ENCODE assay signal across 1 cellular context in the genomic region with DNA sequence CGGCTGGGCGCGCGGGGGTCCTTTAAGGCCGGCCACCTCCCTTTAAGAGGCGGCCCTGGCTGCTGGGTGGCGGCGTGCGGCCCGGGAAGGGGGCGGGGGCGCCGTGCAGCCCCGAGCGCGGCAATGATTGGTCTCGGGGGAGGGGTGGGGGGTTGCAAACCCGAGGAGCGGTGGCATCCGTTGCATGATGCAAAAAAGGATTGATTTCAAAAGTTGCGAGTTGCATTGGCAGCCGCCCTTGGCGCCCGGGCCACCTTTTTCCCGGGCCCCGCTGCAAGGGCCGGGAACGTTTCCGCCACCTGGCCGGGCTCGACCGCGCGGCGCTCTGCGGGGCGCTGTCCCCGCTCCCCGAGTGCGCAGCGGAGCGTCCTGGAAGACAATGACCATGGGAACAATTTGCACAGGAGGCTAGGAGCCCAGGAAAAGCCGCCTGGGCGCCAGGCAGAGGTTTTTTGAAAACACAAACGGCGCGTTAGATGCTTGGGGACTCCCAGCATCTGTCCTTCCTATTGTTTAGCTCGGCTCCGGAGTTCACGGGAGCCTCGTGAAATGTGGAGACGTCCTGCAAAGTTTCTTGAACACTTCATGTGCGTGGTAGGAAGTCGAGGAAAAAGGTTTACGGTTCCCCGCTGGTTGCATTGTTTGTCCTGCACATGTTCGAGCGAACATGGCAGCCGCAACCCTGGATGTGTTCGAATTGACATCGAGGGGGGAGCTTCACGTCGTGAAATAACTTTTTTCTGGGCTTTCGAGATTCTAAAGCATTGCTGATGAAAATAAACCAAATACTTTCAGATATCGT.
TF ChIP-seq lines count a peak whose summit lies in the region.

SEPHS1 (minus strand) TSS at position 78 of the 802 bp plus-strand sequence. CDS start 3,343 bp downstream, outside the sequence.

TF ChIP-seq in K562, 482 proteins besides CTCF, POLR2A, EP300 and RAD21 (continued from another document and continues in another):
- TF ChIP-seq ZBTB40 (IDR thresholded peaks at IDR 0.05) (peak; percentile 50; the same call in 1 of the 2 replicates), ZBTB40 (CRISPR knock-in tag; IDR thresholded peaks at IDR 0.05) (no peak), SP1 (CRISPR knock-in tag; IDR thresholded peaks at IDR 0.05) (no peak), KLF13 (tag; IDR thresholded peaks at IDR 0.05; ENCODE audit: borderline replicate concordance, low read depth) (peak; percentile 48; the same call in 1 of the 2 replicates), ZNF239 (CRISPR knock-in tag; IDR thresholded peaks at IDR 0.05) (no peak), NONO (IDR thresholded peaks at IDR 0.05; ENCODE audit: low read depth in 2 of 2, low read length in 1 of 2) (peak in 1 of 2 experiments; percentile 27; a peak in 1 of 4 replicates), ZHX1 (conservative IDR thresholded peaks at IDR 0.05; ENCODE audit: low read length) (no peak), HDAC2 (IDR thresholded peaks at IDR 0.05) (peak; percentile 53; the same call in 1 of the 2 replicates), ADNP (tag; IDR thresholded peaks at IDR 0.05) (no peak), PRMT5 (CRISPR knock-in tag; IDR thresholded peaks at IDR 0.05) (no peak), JUN (IDR thresholded peaks at IDR 0.05; ENCODE audit: borderline replicate concordance, low read depth, low read length) (no peak), JUN (CRISPR knock-in tag; IDR thresholded peaks at IDR 0.05; ENCODE audit: borderline replicate concordance) (no peak), TCF7 (IDR thresholded peaks at IDR 0.05; ENCODE audit: borderline replicate concordance) (no peak), ZBTB26 (CRISPR knock-in tag; IDR thresholded peaks at IDR 0.05) (no peak), MTA3 (IDR thresholded peaks at IDR 0.05; ENCODE audit: borderline replicate concordance) (no peak), E2F8 (IDR thresholded peaks at IDR 0.05; ENCODE audit: low read depth, partially characterized antibody) (no peak), ZBTB9 (CRISPR knock-in tag; IDR thresholded peaks at IDR 0.05) (no peak), ZKSCAN3 (CRISPR knock-in tag; IDR thresholded peaks at IDR 0.05) (no peak), IRF2 (CRISPR knock-in tag; IDR thresholded peaks at IDR 0.05) (no peak), PHF21A (IDR thresholded peaks at IDR 0.05; ENCODE audit: borderline replicate concordance, low read depth) (no peak), SMARCA4 (IDR thresholded peaks at IDR 0.05) (peak; percentile 30; the same call in 1 of the 2 replicates), ELF1 (tag; IDR thresholded peaks at IDR 0.05) (no peak), EP400 (IDR thresholded peaks at IDR 0.05) (peak; percentile 71; the same call in 1 of the 2 replicates), NRF1 (conservative IDR thresholded peaks at IDR 0.05 in 1 of 2, IDR thresholded peaks at IDR 0.05 in 1 of 2) (peak; percentile 55 to 63), SETDB1 (IDR thresholded peaks at IDR 0.05; ENCODE audit: low read length) (no peak)
- TF ChIP-seq, protein P1, sequence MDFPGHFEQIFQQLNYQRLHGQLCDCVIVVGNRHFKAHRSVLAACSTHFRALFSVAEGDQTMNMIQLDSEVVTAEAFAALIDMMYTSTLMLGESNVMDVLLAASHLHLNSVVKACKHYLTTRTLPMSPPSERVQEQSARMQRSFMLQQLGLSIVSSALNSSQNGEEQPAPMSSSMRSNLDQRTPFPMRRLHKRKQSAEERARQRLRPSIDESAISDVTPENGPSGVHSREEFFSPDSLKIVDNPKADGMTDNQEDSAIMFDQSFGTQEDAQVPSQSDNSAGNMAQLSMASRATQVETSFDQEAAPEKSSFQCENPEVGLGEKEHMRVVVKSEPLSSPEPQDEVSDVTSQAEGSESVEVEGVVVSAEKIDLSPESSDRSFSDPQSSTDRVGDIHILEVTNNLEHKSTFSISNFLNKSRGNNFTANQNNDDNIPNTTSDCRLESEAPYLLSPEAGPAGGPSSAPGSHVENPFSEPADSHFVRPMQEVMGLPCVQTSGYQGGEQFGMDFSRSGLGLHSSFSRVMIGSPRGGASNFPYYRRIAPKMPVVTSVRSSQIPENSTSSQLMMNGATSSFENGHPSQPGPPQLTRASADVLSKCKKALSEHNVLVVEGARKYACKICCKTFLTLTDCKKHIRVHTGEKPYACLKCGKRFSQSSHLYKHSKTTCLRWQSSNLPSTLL (IDR thresholded peaks at IDR 0.05), result no peak
- TF ChIP-seq, protein P2, sequence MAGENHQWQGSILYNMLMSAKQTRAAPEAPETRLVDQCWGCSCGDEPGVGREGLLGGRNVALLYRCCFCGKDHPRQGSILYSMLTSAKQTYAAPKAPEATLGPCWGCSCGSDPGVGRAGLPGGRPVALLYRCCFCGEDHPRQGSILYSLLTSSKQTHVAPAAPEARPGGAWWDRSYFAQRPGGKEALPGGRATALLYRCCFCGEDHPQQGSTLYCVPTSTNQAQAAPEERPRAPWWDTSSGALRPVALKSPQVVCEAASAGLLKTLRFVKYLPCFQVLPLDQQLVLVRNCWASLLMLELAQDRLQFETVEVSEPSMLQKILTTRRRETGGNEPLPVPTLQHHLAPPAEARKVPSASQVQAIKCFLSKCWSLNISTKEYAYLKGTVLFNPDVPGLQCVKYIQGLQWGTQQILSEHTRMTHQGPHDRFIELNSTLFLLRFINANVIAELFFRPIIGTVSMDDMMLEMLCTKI (IDR thresholded peaks at IDR 0.05; ENCODE audit: partially characterized antibody), result no peak
